Comparison of ENCODE assay signal across 26 cellular contexts in the genomic region with DNA sequence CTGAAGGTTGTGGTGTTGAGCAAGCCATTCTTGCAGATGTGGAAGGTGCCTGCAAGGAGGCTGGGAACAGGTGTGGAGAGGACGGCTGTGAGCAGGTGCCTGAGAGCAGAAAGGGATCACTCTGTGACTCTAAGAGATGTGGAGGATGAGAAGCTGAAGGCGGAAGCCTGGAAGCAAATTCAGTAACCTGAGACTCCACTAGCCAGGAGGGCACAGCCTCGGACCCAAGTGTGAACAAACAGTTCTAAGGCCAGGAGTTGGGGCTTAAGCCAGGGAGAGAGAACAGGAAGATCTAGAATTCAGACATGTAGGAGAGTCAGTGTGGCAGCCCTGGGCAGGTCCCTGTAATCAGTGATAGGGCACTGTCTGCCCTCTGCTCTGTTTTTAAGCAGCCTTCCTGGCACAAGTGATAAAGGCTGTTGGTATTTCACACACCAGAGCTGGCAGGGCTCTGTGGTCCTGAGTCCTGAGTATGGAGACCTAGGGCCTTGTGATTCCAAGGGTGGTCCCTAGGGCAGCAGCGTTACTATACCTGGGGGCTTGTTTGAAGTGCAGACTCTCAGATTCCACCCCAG.
"Had no signal": no experiment of that assay in that cellular context is flagged by ENCODE, and none has a peak within 500 bp of the region (broad histone marks: within the 10 kb centered on the region; RNA-seq: fewer than 3 reads in every experiment).

No MANE protein-coding gene starts in this region.

- H3K9me3 Mint-ChIP-seq: activated T-cell treated with anti-CD3 and anti-CD28 coated beads, Interleukin-2, amount 50 U/mL, for 24 hours; activated T-helper 17 cell treated with anti-CD3 and anti-CD28 coated beads, Interleukin-2, amount 50 U/mL, for 72 hours; central memory CD8-positive, alpha-beta T cell; effector memory CD8-positive, alpha-beta T cell; nephron progenitor cell; stimulated activated naive B cell treated with anti-CD40 and anti-IgM and Interleukin-4, amounts not matched to agents 10 μg/mL and 1 μg/mL and 100 μg/mL, for 72 hours had no signal

- ATAC-seq: activated T-helper 17 cell treated with anti-CD3 and anti-CD28 coated beads, Interleukin-2, amount 50 U/mL, for 72 hours; effector memory CD8-positive, alpha-beta T cell; esophagus mucosa; lower lobe of right lung; mucosa of descending colon; right lobe of liver; stimulated activated naive B cell treated with anti-CD40 and anti-IgM and Interleukin-4, amounts not matched to agents 10 μg/mL and 1 μg/mL and 100 μg/mL, for 72 hours had no signal

- H3K27ac ChIP-seq: adrenal gland, brain microvascular endothelial cell, colonic mucosa, dorsolateral prefrontal cortex, lower lobe of right lung, parathyroid adenoma, right lobe of liver, skin epidermis, transverse colon had no signal

- H3K9me3 ChIP-seq: adrenal gland, ascending aorta, colonic mucosa, lower lobe of right lung, mucosa of descending colon, right lobe of liver, transverse colon had no signal

- DNase-seq: activated CD8-positive, alpha-beta memory T cell treated with anti-CD3 and anti-CD28 coated beads for 24 hours; activated CD8-positive, alpha-beta memory T cell treated with anti-CD3 and anti-CD28 coated beads, Interleukin-2, amount 50 U/mL, for 4 hours; activated T-cell treated with anti-CD3 and anti-CD28 coated beads, Interleukin-2, amount 50 U/mL, for 24 hours; adrenal gland; brain microvascular endothelial cell; colonic mucosa; dorsolateral prefrontal cortex; effector memory CD8-positive, alpha-beta T cell; foreskin melanocyte; hippocampal formation; lower lobe of right lung; mesendoderm; mucosa of descending colon; nephron progenitor cell; right lobe of liver; stimulated activated CD4-positive, alpha-beta T cell treated with anti-CD3 and anti-CD28 coated beads, Interleukin-2, amount 100 ng/mL, for 24 hours; stimulated activated naive B cell treated with anti-CD40 and anti-IgM and Interleukin-4, amounts not matched to agents 10 μg/mL and 1 μg/mL and 100 μg/mL, for 72 hours; T-helper 2 cell; transverse colon had no signal

- H3K27me3 Mint-ChIP-seq: activated T-helper 17 cell treated with anti-CD3 and anti-CD28 coated beads, Interleukin-2, amount 50 U/mL, for 72 hours had no signal

- H3K4me1 ChIP-seq: adrenal gland, colonic mucosa, lower lobe of right lung, parathyroid adenoma, right lobe of liver had no signal

- H3K4me1 Mint-ChIP-seq: activated T-helper 17 cell treated with anti-CD3 and anti-CD28 coated beads, Interleukin-2, amount 50 U/mL, for 72 hours; central memory CD8-positive, alpha-beta T cell; nephron progenitor cell had no signal

- H3K4me3 ChIP-seq: adrenal gland, ascending aorta, colonic mucosa, dorsolateral prefrontal cortex, lower lobe of right lung, mucosa of descending colon, right lobe of liver, skin epidermis, transverse colon had no signal

- H3K36me3 Mint-ChIP-seq: stimulated activated naive B cell treated with anti-CD40 and anti-IgM and Interleukin-4, amounts not matched to agents 10 μg/mL and 1 μg/mL and 100 μg/mL, for 72 hours had no signal

- H3K27ac Mint-ChIP-seq: activated naive CD8-positive, alpha-beta T cell; activated T-cell treated with anti-CD3 and anti-CD28 coated beads, Interleukin-2, amount 50 U/mL, for 24 hours; activated T-helper 17 cell treated with anti-CD3 and anti-CD28 coated beads, Interleukin-2, amount 50 U/mL, for 72 hours; effector memory CD8-positive, alpha-beta T cell; nephron progenitor cell; stimulated activated naive B cell treated with anti-CD40 and anti-IgM and Interleukin-4, amounts not matched to agents 10 μg/mL and 1 μg/mL and 100 μg/mL, for 72 hours had no signal

- H3K36me3 ChIP-seq: adrenal gland, ascending aorta, brain microvascular endothelial cell, colonic mucosa, lower lobe of right lung, right lobe of liver, transverse colon had no signal

- H3K27me3 ChIP-seq: adrenal gland, ascending aorta, colonic mucosa, dorsolateral prefrontal cortex, right lobe of liver, transverse colon had no signal

- H3K4me3 Mint-ChIP-seq: activated naive CD8-positive, alpha-beta T cell; activated T-cell treated with anti-CD3 and anti-CD28 coated beads, Interleukin-2, amount 50 U/mL, for 24 hours; activated T-helper 17 cell treated with anti-CD3 and anti-CD28 coated beads, Interleukin-2, amount 50 U/mL, for 72 hours; central memory CD8-positive, alpha-beta T cell; effector memory CD8-positive, alpha-beta T cell; nephron progenitor cell; stimulated activated naive B cell treated with anti-CD40 and anti-IgM and Interleukin-4, amounts not matched to agents 10 μg/mL and 1 μg/mL and 100 μg/mL, for 72 hours had no signal
